In genomic region chr11:117978291-117978910, GRCh38 we compare ENCODE assay signal across 12 cellular contexts. TPM values are rescaled to one million over a fixed set of nuclear protein-coding genes. Genes with fewer than 3 reads are reported as not detected.
DNase-seq lines count a peak whose midpoint lies in the region; ATAC-seq and TF ChIP-seq lines count a peak whose summit lies in the region.
"Not testable (repeated sequence)": the region's sequence is repeated elsewhere in the genome, so short reads cannot be mapped to it uniquely, and the experiment has no call there.
"Had no signal": no experiment of that assay in that cellular context is flagged by ENCODE, and none has a peak within 500 bp of the region (broad histone marks: within the 10 kb centered on the region; RNA-seq: fewer than 3 reads in every experiment).

No MANE protein-coding gene starts in this region.

- ATAC-seq in CD4-positive, CD25-positive, alpha-beta regulatory T cell (ENCODE audit: low read depth in 2 of 2); activated CD4-positive, alpha-beta T cell treated with anti-CD3 and anti-CD28 coated beads for 36 hours; activated naive CD8-positive, alpha-beta T cell treated with anti-CD3 and anti-CD28 coated beads, Interleukin-2, amount 10 ng/mL, durations not matched to agents 7 days and 5 days (ENCODE audit: low read depth); naive thymus-derived CD8-positive, alpha-beta T cell; stimulated activated memory B cell treated with anti-CD40 and anti-IgM and Interleukin-4, amounts not matched to agents 10 μg/mL and 1 μg/mL and 100 μg/mL, for 72 hours: not testable (repeated sequence)

- H3K4me1 Mint-ChIP-seq in CD4-positive, CD25-positive, alpha-beta regulatory T cell: peaks cover 26 to 85% (median 59%) of the 10 kb centered on the region in 4 donors
- peaks cover 77% of the 10 kb centered on the region for H3K4me1 Mint-ChIP-seq in activated CD4-positive, alpha-beta T cell treated with anti-CD3 and anti-CD28 coated beads for 36 hours
- peaks cover 62% of the 10 kb centered on the region for H3K4me1 Mint-ChIP-seq in activated naive CD8-positive, alpha-beta T cell treated with anti-CD3 and anti-CD28 coated beads, Interleukin-2, amount 10 ng/mL, durations not matched to agents 7 days and 5 days
- peaks cover 37 to 85% (median 67%) of the 10 kb centered on the region in 4 donors for H3K4me1 Mint-ChIP-seq in naive thymus-derived CD8-positive, alpha-beta T cell
- H3K4me1 Mint-ChIP-seq in stimulated activated memory B cell treated with anti-CD40 and anti-IgM and Interleukin-4, amounts not matched to agents 10 μg/mL and 1 μg/mL and 100 μg/mL, for 72 hours: peaks cover 51% of the 10 kb centered on the region

- H3K9me3 Mint-ChIP-seq in CD4-positive, CD25-positive, alpha-beta regulatory T cell; activated CD4-positive, alpha-beta T cell treated with anti-CD3 and anti-CD28 coated beads for 36 hours (ENCODE audit: low read depth); activated naive CD8-positive, alpha-beta T cell treated with anti-CD3 and anti-CD28 coated beads, Interleukin-2, amount 10 ng/mL, durations not matched to agents 7 days and 5 days; stimulated activated memory B cell treated with anti-CD40 and anti-IgM and Interleukin-4, amounts not matched to agents 10 μg/mL and 1 μg/mL and 100 μg/mL, for 72 hours: not testable (repeated sequence)
- H3K9me3 Mint-ChIP-seq in naive thymus-derived CD8-positive, alpha-beta T cell: peaks cover 0 to 11% (median 0%) of the 10 kb centered on the region in 9 donors

- POLR2A ChIA-PET in activated CD4-positive, alpha-beta T cell treated with anti-CD3 and anti-CD28 coated beads for 36 hours (lab: Charles Lee): interaction anchor here (0.6 to 1.1 kb wide), 2 partner anchors 9 to 47 kb away, joined by 3 read pairs; no protein-coding TSS in a partner anchor
- POLR2A ChIA-PET in activated naive CD8-positive, alpha-beta T cell treated with anti-CD3 and anti-CD28 coated beads, Interleukin-2, amount 10 ng/mL, durations not matched to agents 7 days and 5 days (lab: Charles Lee): interaction anchor here (0.6 to 32.4 kb wide), 13 partner anchors 10 to 432 kb away, joined by 3 to 608 read pairs (median 5); partner anchors contain the start of genes FXYD2 and IL10RA
- POLR2A ChIA-PET in naive thymus-derived CD8-positive, alpha-beta T cell (lab: Charles Lee): interaction anchor here (0.6 to 9.0 kb wide), 14 partner anchors 9 to 154 kb away, joined by 3 to 163 read pairs (median 7); partner anchors contain the start of genes FXYD2 and IL10RA

- CTCF ChIA-PET in activated CD4-positive, alpha-beta T cell treated with anti-CD3 and anti-CD28 coated beads for 36 hours (lab: Charles Lee): interaction anchor here (0.6 to 4.1 kb wide), 7 partner anchors 24 to 462 kb away, joined by 3 to 19 read pairs (median 5); no protein-coding TSS in a partner anchor

- H3K27ac Mint-ChIP-seq in CD4-positive, CD25-positive, alpha-beta regulatory T cell: peak overlapping the region; percentile 90 to 94 (median 93)
- not testable (repeated sequence) for H3K27ac Mint-ChIP-seq in activated CD4-positive, alpha-beta T cell treated with anti-CD3 and anti-CD28 coated beads for 36 hours
- peak overlapping the region; percentile 91 for H3K27ac Mint-ChIP-seq in activated naive CD8-positive, alpha-beta T cell treated with anti-CD3 and anti-CD28 coated beads, Interleukin-2, amount 10 ng/mL, durations not matched to agents 7 days and 5 days
- peak overlapping the region; percentile 87 to 96 (median 94) for H3K27ac Mint-ChIP-seq in naive thymus-derived CD8-positive, alpha-beta T cell
- H3K27ac Mint-ChIP-seq in stimulated activated memory B cell treated with anti-CD40 and anti-IgM and Interleukin-4, amounts not matched to agents 10 μg/mL and 1 μg/mL and 100 μg/mL, for 72 hours: peak overlapping the region; percentile 83

- not testable (repeated sequence) for H3K36me3 ChIP-seq in CD4-positive, CD25-positive, alpha-beta regulatory T cell (ENCODE audit: control insufficient read depth, insufficient read depth, low read length); left ventricle myocardium inferior

- peak overlapping the region in 3 of 4 donors; percentile 62 to 81 (median 79) for H3K4me3 Mint-ChIP-seq in CD4-positive, CD25-positive, alpha-beta regulatory T cell
- H3K4me3 Mint-ChIP-seq in activated CD4-positive, alpha-beta T cell treated with anti-CD3 and anti-CD28 coated beads for 36 hours: peak overlapping the region; percentile 59
- H3K4me3 Mint-ChIP-seq in activated naive CD8-positive, alpha-beta T cell treated with anti-CD3 and anti-CD28 coated beads, Interleukin-2, amount 10 ng/mL, durations not matched to agents 7 days and 5 days: peak overlapping the region; percentile 74
- peak overlapping the region; percentile 74 to 96 (median 87) for H3K4me3 Mint-ChIP-seq in naive thymus-derived CD8-positive, alpha-beta T cell
- not testable (repeated sequence) for H3K4me3 Mint-ChIP-seq in stimulated activated memory B cell treated with anti-CD40 and anti-IgM and Interleukin-4, amounts not matched to agents 10 μg/mL and 1 μg/mL and 100 μg/mL, for 72 hours

- intact Hi-C loops in activated CD4-positive, alpha-beta T cell treated with anti-CD3 and anti-CD28 coated beads for 36 hours (cut with DNase I, micrococcal nuclease); left ventricle myocardium inferior (cut with micrococcal nuclease): not testable (repeated sequence)

- TF ChIP-seq CTCF in left ventricle myocardium inferior (IDR thresholded peaks at IDR 0.05; ENCODE audit: borderline replicate concordance): not testable (repeated sequence)

- not testable (repeated sequence) for H3K27me3 Mint-ChIP-seq in CD4-positive, CD25-positive, alpha-beta regulatory T cell; activated CD4-positive, alpha-beta T cell treated with anti-CD3 and anti-CD28 coated beads for 36 hours; activated naive CD8-positive, alpha-beta T cell treated with anti-CD3 and anti-CD28 coated beads, Interleukin-2, amount 10 ng/mL, durations not matched to agents 7 days and 5 days; naive thymus-derived CD8-positive, alpha-beta T cell; stimulated activated memory B cell treated with anti-CD40 and anti-IgM and Interleukin-4, amounts not matched to agents 10 μg/mL and 1 μg/mL and 100 μg/mL, for 72 hours

- not testable (repeated sequence) for H3K9me3 ChIP-seq in CD4-positive, CD25-positive, alpha-beta regulatory T cell (ENCODE audit: control insufficient read depth in 2 of 2, low read length in 2 of 2); left ventricle myocardium inferior (replicated peaks)

- H3K27me3 ChIP-seq in CD4-positive, CD25-positive, alpha-beta regulatory T cell (ENCODE audit: control insufficient read depth, insufficient read depth, low read length); left ventricle myocardium inferior (ENCODE audit: low read depth): not testable (repeated sequence)

- DNase-seq in CD4-positive, CD25-positive, alpha-beta regulatory T cell; activated CD4-positive, alpha-beta T cell treated with anti-CD3 and anti-CD28 coated beads for 36 hours; activated naive CD8-positive, alpha-beta T cell treated with anti-CD3 and anti-CD28 coated beads, Interleukin-2, amount 10 ng/mL, durations not matched to agents 7 days and 5 days; left ventricle myocardium inferior; naive thymus-derived CD8-positive, alpha-beta T cell: not testable (repeated sequence)
- peak; percentile 48 for DNase-seq in activated CD8-positive, alpha-beta memory T cell treated with anti-CD3 and anti-CD28 coated beads, Interleukin-2, amount 50 U/mL, for 48 hours

- H3K36me3 Mint-ChIP-seq in CD4-positive, CD25-positive, alpha-beta regulatory T cell: peaks cover 22% of the 10 kb centered on the region
- peaks cover 15% of the 10 kb centered on the region for H3K36me3 Mint-ChIP-seq in activated CD4-positive, alpha-beta T cell treated with anti-CD3 and anti-CD28 coated beads for 36 hours (ENCODE audit: low read depth)
- peaks cover 48% of the 10 kb centered on the region for H3K36me3 Mint-ChIP-seq in activated naive CD8-positive, alpha-beta T cell treated with anti-CD3 and anti-CD28 coated beads, Interleukin-2, amount 10 ng/mL, durations not matched to agents 7 days and 5 days
- H3K36me3 Mint-ChIP-seq in naive thymus-derived CD8-positive, alpha-beta T cell; stimulated activated memory B cell treated with anti-CD40 and anti-IgM and Interleukin-4, amounts not matched to agents 10 μg/mL and 1 μg/mL and 100 μg/mL, for 72 hours: not testable (repeated sequence)

- peaks cover 63% of the 10 kb centered on the region for H3K4me1 ChIP-seq in CD4-positive, CD25-positive, alpha-beta regulatory T cell (ENCODE audit: control insufficient read depth, insufficient read depth, low read length, poor library complexity, severe bottlenecking)
- H3K4me1 ChIP-seq in left ventricle myocardium inferior: peaks cover 21% of the 10 kb centered on the region

- not testable (repeated sequence) for H3K27ac ChIP-seq in CD4-positive, CD25-positive, alpha-beta regulatory T cell (ENCODE audit: insufficient read depth, low read length, poor library complexity, severe bottlenecking)
- peak overlapping the region; percentile 48 for H3K27ac ChIP-seq in left ventricle myocardium inferior (replicated peaks)

- not testable (repeated sequence) for H3K4me3 ChIP-seq in CD4-positive, CD25-positive, alpha-beta regulatory T cell (ENCODE audit: low read depth, low read length); left ventricle myocardium inferior

RNA-seq across cellular contexts. Expression of gene IL10RA, which starts 7.8 kb away (rescaled TPM):
- total RNA-seq in CD4-positive, CD25-positive, alpha-beta regulatory T cell: 661 TPM
- polyA plus RNA-seq in CD4-positive, CD25-positive, alpha-beta regulatory T cell: 100 to 1,000 TPM; 572 to 666 (median 631) TPM
- total RNA-seq in activated CD4-positive, alpha-beta T cell treated with anti-CD3 and anti-CD28 coated beads for 36 hours: 10 to 100 TPM; 57.1 to 79.4 TPM
- 100 to 1,000 TPM; 304 TPM for total RNA-seq in activated naive CD8-positive, alpha-beta T cell treated with anti-CD3 and anti-CD28 coated beads, Interleukin-2, amount 10 ng/mL, durations not matched to agents 7 days and 5 days
- total RNA-seq in left ventricle myocardium inferior: 5.0 TPM
- total RNA-seq in naive thymus-derived CD8-positive, alpha-beta T cell: 100 to 1,000 TPM; 205 to 217 TPM
- polyA plus RNA-seq in naive thymus-derived CD8-positive, alpha-beta T cell: 100 to 1,000 TPM in 2 of 3 donors, 10 to 100 TPM in 1; 99.2 to 185 (median 147) TPM
- total RNA-seq: A172, H9, HT-29, PC-3 had no signal
- polyA plus RNA-seq: GM23338 had no signal

RNA-seq across cellular contexts. Expression of gene TMPRSS13, which starts 49.2 kb away (rescaled TPM):
- total RNA-seq in CD4-positive, CD25-positive, alpha-beta regulatory T cell: 3.4 TPM
- 1 to 10 TPM in 2 of 4 donors, under 1 TPM in 2; 0.57 to 1.4 (median 1.1) TPM for polyA plus RNA-seq in CD4-positive, CD25-positive, alpha-beta regulatory T cell
- total RNA-seq in activated CD4-positive, alpha-beta T cell treated with anti-CD3 and anti-CD28 coated beads for 36 hours: 1 to 10 TPM; 1.7 TPM
- total RNA-seq in activated naive CD8-positive, alpha-beta T cell treated with anti-CD3 and anti-CD28 coated beads, Interleukin-2, amount 10 ng/mL, durations not matched to agents 7 days and 5 days: 1 to 10 TPM; 2.7 to 5.0 TPM
- total RNA-seq in left ventricle myocardium inferior: not detected
- 1 to 10 TPM; 4.8 to 9.2 TPM for total RNA-seq in naive thymus-derived CD8-positive, alpha-beta T cell
- polyA plus RNA-seq in naive thymus-derived CD8-positive, alpha-beta T cell: 1 to 10 TPM in 2 of 3 donors, under 1 TPM in 1; 0.05 to 1.5 (median 1.0) TPM
- total RNA-seq: A172 had no signal
- polyA plus RNA-seq: GM23338 had no signal
